11 cellular contexts compared by ENCODE assay signal in genomic region chr10:89001024-89001423, GRCh38. TPM values are rescaled to one million over a fixed set of nuclear protein-coding genes. Genes with fewer than 3 reads are reported as not detected.
DNase-seq lines count a peak whose midpoint lies in the region; ATAC-seq and TF ChIP-seq lines count a peak whose summit lies in the region.
"Had no signal": no experiment of that assay in that cellular context is flagged by ENCODE, and none has a peak within 500 bp of the region (broad histone marks: within the 10 kb centered on the region; RNA-seq: fewer than 3 reads in every experiment).

No MANE protein-coding gene starts in this region.

- peak overlapping the region in 3 of 5 donors; percentile 13 to 48 (median 15) for H3K27ac ChIP-seq in adrenal gland

- H3K4me3 ChIP-seq in GM12864 (ENCODE audit: low read depth, low read length) = peak overlapping the region; percentile 47
- H3K4me3 ChIP-seq in adrenal gland = no peak overlapping the region
- H3K4me3 ChIP-seq in H7 (ENCODE audit: insufficient read depth, low read depth, low read length) = no peak overlapping the region
- H3K4me3 ChIP-seq: prostate gland had no signal

- H3K9me3 Mint-ChIP-seq in osteocyte (ENCODE audit: unreplicated experiment) (no peaks in the 10 kb centered on the region), WTC11 (no peaks in the 10 kb centered on the region)

- H3K36me3 ChIP-seq in adrenal gland (replicated peaks in 1 of 2) = peaks cover 0 to 7% of the 10 kb centered on the region in 2 donors
- H3K36me3 ChIP-seq in H7 (replicated peaks; ENCODE audit: control insufficient read depth, insufficient read depth, low read length) = no peaks in the 10 kb centered on the region
- H3K36me3 ChIP-seq: prostate gland had no signal

- H3K9me3 ChIP-seq in adrenal gland (replicated peaks in 1 of 3) = no peaks in the 10 kb centered on the region
- H3K9me3 ChIP-seq: prostate gland had no signal

- H3K4me1 ChIP-seq in adrenal gland (replicated peaks in 1 of 2) = peaks cover 25 to 53% of the 10 kb centered on the region in 2 donors
- H3K4me1 ChIP-seq: prostate gland had no signal

- H3K4me1 Mint-ChIP-seq in osteocyte (ENCODE audit: unreplicated experiment) (peaks cover 30% of the 10 kb centered on the region), WTC11 (peaks cover 8% of the 10 kb centered on the region; the same call in 1 of the 2 replicates)

- no peak for TF ChIP-seq CTCF in GM12864 (IDR thresholded peaks at IDR 0.05; ENCODE audit: low read depth, low read length, missing control alignments)
- TF ChIP-seq CTCF in adrenal gland (IDR thresholded peaks at IDR 0.05) = no peak
- no peak for TF ChIP-seq CTCF in osteocyte (IDR thresholded peaks at IDR 0.05)
- TF ChIP-seq CTCF in WTC11 (IDR thresholded peaks at IDR 0.05) = no peak

- CTCF ChIA-PET in WTC11 (lab: Charles Lee) = interaction anchor here (0.7 kb wide), 2 partner anchors 148 to 156 kb away, joined by 3 read pairs; no protein-coding TSS in a partner anchor

- POLR2A ChIA-PET in WTC11 (lab: Charles Lee) = no interaction called here

- H3K27me3 Mint-ChIP-seq in osteocyte (ENCODE audit: unreplicated experiment) (no peaks in the 10 kb centered on the region), WTC11 (ENCODE audit: low read depth) (no peaks in the 10 kb centered on the region)

- intact Hi-C loops in adrenal gland (cut with DNase I) = no loop called here

- WGBS in adrenal gland, 4 donors = 41 to 61% (median 58%) methylated on average over 2 of the region's 2 CpGs

- TF ChIP-seq POLR2A in adrenal gland (IDR thresholded peaks at IDR 0.05) = no peak

- H3K4me3 Mint-ChIP-seq in osteocyte (ENCODE audit: unreplicated experiment) = no peak overlapping the region
- no peak overlapping the region for H3K4me3 Mint-ChIP-seq in WTC11

- ATAC-seq in HG03175 (IDR thresholded peaks at IDR 0.05; ENCODE audit: unreplicated experiment) (peak; percentile 41), WTC11 (no peak)

- H3K27ac Mint-ChIP-seq in osteocyte (ENCODE audit: unreplicated experiment) (peak overlapping the region; percentile 12), WTC11 (no peak overlapping the region)

- H3K27me3 ChIP-seq in adrenal gland (no peaks in the 10 kb centered on the region), H7 (ENCODE audit: control insufficient read depth, insufficient read depth, low read length) (no peaks in the 10 kb centered on the region)

- DNase-seq in GM12864 (ENCODE audit: low read depth) (no peak), adrenal gland (no peak), osteocyte (ENCODE audit: extremely low spot score, unreplicated experiment) (no peak), NCI-H2029 (lab: John Stamatoyannopoulos, UW) (no peak), T1000 (lab: John Stamatoyannopoulos, UW) (no peak), H7 (no peak), WTC11 (ENCODE audit: low spot score) (no peak)
- DNase-seq: glutamatergic neuron, NCI-H1092 had no signal

- H3K36me3 Mint-ChIP-seq in osteocyte (ENCODE audit: unreplicated experiment) = peaks cover 5% of the 10 kb centered on the region
- no peaks in the 10 kb centered on the region for H3K36me3 Mint-ChIP-seq in WTC11

TF ChIP-seq in WTC11, 78 proteins besides CTCF, POLR2A, EP300 and RAD21 (continues in another document):
- no peak for TF ChIP-seq ATF3 (CRISPR knock-in tag; conservative IDR thresholded peaks at IDR 0.05)
- TF ChIP-seq, protein P1, sequence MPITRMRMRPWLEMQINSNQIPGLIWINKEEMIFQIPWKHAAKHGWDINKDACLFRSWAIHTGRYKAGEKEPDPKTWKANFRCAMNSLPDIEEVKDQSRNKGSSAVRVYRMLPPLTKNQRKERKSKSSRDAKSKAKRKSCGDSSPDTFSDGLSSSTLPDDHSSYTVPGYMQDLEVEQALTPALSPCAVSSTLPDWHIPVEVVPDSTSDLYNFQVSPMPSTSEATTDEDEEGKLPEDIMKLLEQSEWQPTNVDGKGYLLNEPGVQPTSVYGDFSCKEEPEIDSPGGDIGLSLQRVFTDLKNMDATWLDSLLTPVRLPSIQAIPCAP (CRISPR knock-in tag; IDR thresholded peaks at IDR 0.05) = no peak
- TF ChIP-seq, protein P2, sequence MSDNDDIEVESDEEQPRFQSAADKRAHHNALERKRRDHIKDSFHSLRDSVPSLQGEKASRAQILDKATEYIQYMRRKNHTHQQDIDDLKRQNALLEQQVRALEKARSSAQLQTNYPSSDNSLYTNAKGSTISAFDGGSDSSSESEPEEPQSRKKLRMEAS (CRISPR knock-in tag; IDR thresholded peaks at IDR 0.05) = no peak
- TF ChIP-seq, protein P3, sequence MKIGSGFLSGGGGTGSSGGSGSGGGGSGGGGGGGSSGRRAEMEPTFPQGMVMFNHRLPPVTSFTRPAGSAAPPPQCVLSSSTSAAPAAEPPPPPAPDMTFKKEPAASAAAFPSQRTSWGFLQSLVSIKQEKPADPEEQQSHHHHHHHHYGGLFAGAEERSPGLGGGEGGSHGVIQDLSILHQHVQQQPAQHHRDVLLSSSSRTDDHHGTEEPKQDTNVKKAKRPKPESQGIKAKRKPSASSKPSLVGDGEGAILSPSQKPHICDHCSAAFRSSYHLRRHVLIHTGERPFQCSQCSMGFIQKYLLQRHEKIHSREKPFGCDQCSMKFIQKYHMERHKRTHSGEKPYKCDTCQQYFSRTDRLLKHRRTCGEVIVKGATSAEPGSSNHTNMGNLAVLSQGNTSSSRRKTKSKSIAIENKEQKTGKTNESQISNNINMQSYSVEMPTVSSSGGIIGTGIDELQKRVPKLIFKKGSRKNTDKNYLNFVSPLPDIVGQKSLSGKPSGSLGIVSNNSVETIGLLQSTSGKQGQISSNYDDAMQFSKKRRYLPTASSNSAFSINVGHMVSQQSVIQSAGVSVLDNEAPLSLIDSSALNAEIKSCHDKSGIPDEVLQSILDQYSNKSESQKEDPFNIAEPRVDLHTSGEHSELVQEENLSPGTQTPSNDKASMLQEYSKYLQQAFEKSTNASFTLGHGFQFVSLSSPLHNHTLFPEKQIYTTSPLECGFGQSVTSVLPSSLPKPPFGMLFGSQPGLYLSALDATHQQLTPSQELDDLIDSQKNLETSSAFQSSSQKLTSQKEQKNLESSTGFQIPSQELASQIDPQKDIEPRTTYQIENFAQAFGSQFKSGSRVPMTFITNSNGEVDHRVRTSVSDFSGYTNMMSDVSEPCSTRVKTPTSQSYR (CRISPR knock-in tag; IDR thresholded peaks at IDR 0.05) = no peak
- TF ChIP-seq, protein P4, sequence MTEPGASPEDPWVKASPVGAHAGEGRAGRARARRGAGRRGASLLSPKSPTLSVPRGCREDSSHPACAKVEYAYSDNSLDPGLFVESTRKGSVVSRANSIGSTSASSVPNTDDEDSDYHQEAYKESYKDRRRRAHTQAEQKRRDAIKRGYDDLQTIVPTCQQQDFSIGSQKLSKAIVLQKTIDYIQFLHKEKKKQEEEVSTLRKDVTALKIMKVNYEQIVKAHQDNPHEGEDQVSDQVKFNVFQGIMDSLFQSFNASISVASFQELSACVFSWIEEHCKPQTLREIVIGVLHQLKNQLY (CRISPR knock-in tag; IDR thresholded peaks at IDR 0.05) = no peak
- TF ChIP-seq USF2 (CRISPR knock-in tag; IDR thresholded peaks at IDR 0.05) = no peak
- TF ChIP-seq ZNF263 (CRISPR knock-in tag; IDR thresholded peaks at IDR 0.05; ENCODE audit: low read depth) = no peak
- TF ChIP-seq ZNF425 (CRISPR knock-in tag; conservative IDR thresholded peaks at IDR 0.05) = no peak

RNA-seq across cellular contexts. Expression of gene FAS, which starts 10.4 kb away (rescaled TPM):
- 100 to 1,000 TPM in 1 of 8 donors, 10 to 100 TPM in 7; 30.4 to 236 (median 58.7) TPM for total RNA-seq in adrenal gland
- 10 to 100 TPM; 14.4 to 58.9 (median 18.6) TPM for polyA plus RNA-seq in adrenal gland
- 6.9 and 8.8 TPM in 2 replicates for total RNA-seq in osteocyte
- total RNA-seq in H7 (2014; rRNA removed; shearing (Covaris generic)) = 0.14 TPM in 1 of 2 replicates, not detected in the other
- total RNA-seq in WTC11 (2021) = 2.1 to 4.1 TPM (median 3.3 TPM) in 3 replicates

RNA-seq across cellular contexts. Expression of gene ACTA2, which starts 48.5 kb away (rescaled TPM):
- 100 to 1,000 TPM in 6 of 8 donors, 10 to 100 TPM in 2; 94.3 to 529 (median 365) TPM for total RNA-seq in adrenal gland
- polyA plus RNA-seq in adrenal gland = 100 to 1,000 TPM; 135 to 357 (median 298) TPM
- 315 and 329 TPM in 2 replicates for total RNA-seq in osteocyte
- not detected in 2 replicates for total RNA-seq in H7 (2014; rRNA removed; shearing (Covaris generic))
- 4.4 to 7.3 TPM (median 5.3 TPM) in 3 replicates for total RNA-seq in WTC11 (2021)

Comparison
In these comparisons a context has a peak if more than half of its experiments do, and no peak if none do; other contexts are left out.
1. RNA of gene ACTA2, which starts 48.5 kb away (total RNA-seq): 94.3 to 529 TPM in adrenal gland and 315 to 329 TPM in osteocyte; 4.4 to 7.3 TPM in WTC11 and not detected in H7; every median in the first group is over 10 times any median in the second.